1 cellular context compared by ENCODE assay signal in genomic region chr2:149716687-149717086, GRCh38.
TF ChIP-seq lines count a peak whose summit lies in the region.

No MANE protein-coding gene starts in this region.

TF ChIP-seq in GM23338, 12 proteins besides CTCF, POLR2A, EP300 and RAD21 (continued from another document):
- TF ChIP-seq ZNF462 (CRISPR knock-in tag; IDR thresholded peaks at IDR 0.05) (no peak), EZH2phosphoT487 (IDR thresholded peaks at IDR 0.05; ENCODE audit: unreplicated experiment) (no peak), ZNF331 (CRISPR knock-in tag; IDR thresholded peaks at IDR 0.05; ENCODE audit: low read depth) (no peak), ETS1 (IDR thresholded peaks at IDR 0.05) (no peak), NANOG (IDR thresholded peaks at IDR 0.05; ENCODE audit: borderline replicate concordance) (no peak), REST (IDR thresholded peaks at IDR 0.05; ENCODE audit: unreplicated experiment) (no peak), ZNF114 (CRISPR knock-in tag; IDR thresholded peaks at IDR 0.05) (no peak), EZH2 (IDR thresholded peaks at IDR 0.05; ENCODE audit: low read depth, unreplicated experiment) (no peak), STAT1 (IDR thresholded peaks at IDR 0.05; ENCODE audit: unreplicated experiment) (no peak), CREB1 (CRISPR knock-in tag; IDR thresholded peaks at IDR 0.05; ENCODE audit: low read depth) (no peak)
